25 cellular contexts compared by ENCODE assay signal in the genomic region with DNA sequence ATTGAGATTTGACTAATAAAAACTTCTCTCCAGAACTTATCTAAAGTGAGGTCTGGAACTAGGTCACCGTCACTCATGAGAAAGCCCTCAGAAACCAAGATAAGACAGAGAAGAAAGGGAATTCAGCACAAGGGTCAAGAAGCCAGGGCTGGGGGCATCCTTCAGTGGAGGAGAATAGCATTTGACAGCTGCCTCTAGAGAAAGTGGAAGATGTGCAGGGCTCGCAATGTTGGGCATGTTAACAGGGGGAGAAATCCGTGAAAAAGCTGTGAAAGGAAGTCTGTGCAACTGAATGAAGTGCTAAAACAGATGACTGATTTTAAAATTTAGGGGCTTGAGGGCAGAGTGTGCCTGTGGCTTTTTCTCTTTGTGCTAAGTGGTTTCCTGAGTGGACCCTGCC.
DNase-seq lines count a peak whose midpoint lies in the region; ATAC-seq and TF ChIP-seq lines count a peak whose summit lies in the region.
"Had no signal": no experiment of that assay in that cellular context is flagged by ENCODE, and none has a peak within 500 bp of the region (broad histone marks: within the 10 kb centered on the region; RNA-seq: fewer than 3 reads in every experiment).

No MANE protein-coding gene starts in this region.

- H3K36me3 ChIP-seq in endodermal cell (ENCODE audit: control insufficient read depth, insufficient read depth, low read length) (no peaks in the 10 kb centered on the region), mesodermal cell (ENCODE audit: control insufficient read depth, insufficient read depth, low read length) (no peaks in the 10 kb centered on the region), prostate gland (no peaks in the 10 kb centered on the region)
- H3K36me3 ChIP-seq: SJCRH30 had no signal

- DNase-seq in ELF-1 (ENCODE audit: low read depth, low spot score) (peak; percentile 26), endodermal cell (no peak), retina (peak; percentile 44), CD14-positive monocyte (ENCODE audit: low spot score) (no peak), prostate gland (ENCODE audit: low spot score) (no peak)
- DNase-seq in central memory CD4-positive, alpha-beta T cell: no peak
- DNase-seq: Caco-2; CD4-positive, alpha-beta T cell; DMS 273 treated with DMSO at 0.1 percent for 48 hours; DMS79; EL; GF-D8; HCEC 1CT; NCI-H1092; NCI-H1417 treated with DMSO at 0.1 percent for 48 hours; NCI-H2081; NCI-H2227 treated with DMSO at 0.1 percent for 48 hours; NCI-H526 treated with DMSO at 0.1 percent for 48 hours; PC-9 had no signal

- peaks cover 26% of the 10 kb centered on the region for H3K4me1 Mint-ChIP-seq in endodermal cell
- H3K4me1 Mint-ChIP-seq in CD14-positive monocyte: no peaks in the 10 kb centered on the region

- peak overlapping the region; percentile 81 for H3K27ac ChIP-seq in endodermal cell (ENCODE audit: low read depth, low read length)
- H3K27ac ChIP-seq in mesodermal cell (ENCODE audit: low read depth, low read length, severe bottlenecking): peak overlapping the region; percentile 58
- H3K27ac ChIP-seq in prostate gland: no peak overlapping the region
- H3K27ac ChIP-seq: HL-60, PC-9, SJCRH30 had no signal

- intact Hi-C loops in CD14-positive monocyte (cut with micrococcal nuclease): no loop called here
- intact Hi-C loops in prostate gland (cut with DNase I): no loop called here

- H3K9me3 Mint-ChIP-seq in endodermal cell (no peaks in the 10 kb centered on the region), CD14-positive monocyte (peaks cover 0 to 2% (median 0%) of the 10 kb centered on the region in 7 donors)
- H3K9me3 Mint-ChIP-seq: CD4-positive, alpha-beta T cell had no signal

- no peak for TF ChIP-seq CTCF in endodermal cell (conservative IDR thresholded peaks at IDR 0.05)
- no peak for TF ChIP-seq CTCF in CD14-positive monocyte (IDR thresholded peaks at IDR 0.05)
- no peak for TF ChIP-seq CTCF in prostate gland (IDR thresholded peaks at IDR 0.05)

- 47 to 65% methylated on average over 2 to 3 of the region's 3 CpGs for WGBS in endodermal cell (ENCODE audit: insufficient coverage in 1 of 2, insufficient read length in 1 of 2), 2 experiments
- WGBS in mesodermal cell (ENCODE audit: insufficient coverage in 2 of 2), 2 experiments: 40 to 41% methylated on average over 2 to 3 of the region's 3 CpGs
- WGBS in prostate gland: 71% methylated on average over 3 of the region's 3 CpGs

- no peak for TF ChIP-seq POLR2A in prostate gland (IDR thresholded peaks at IDR 0.05)

- H3K4me3 Mint-ChIP-seq in endodermal cell: no peak overlapping the region
- H3K4me3 Mint-ChIP-seq in CD14-positive monocyte: no peak overlapping the region
- H3K4me3 Mint-ChIP-seq: CD4-positive, alpha-beta T cell; IgD-negative memory B cell had no signal

- no peaks in the 10 kb centered on the region for H3K27me3 ChIP-seq in endodermal cell (ENCODE audit: control insufficient read depth, insufficient read depth, low read length, poor library complexity, severe bottlenecking)
- no peaks in the 10 kb centered on the region for H3K27me3 ChIP-seq in prostate gland (replicated peaks; ENCODE audit: insufficient read depth)
- H3K27me3 ChIP-seq: SJCRH30 had no signal

- H3K9ac ChIP-seq in endodermal cell (ENCODE audit: extremely low read depth, low read length, poor library complexity, severe bottlenecking): no peak overlapping the region

- H3K9me3 ChIP-seq in endodermal cell (ENCODE audit: control insufficient read depth, low read length) (no peaks in the 10 kb centered on the region), mesodermal cell (ENCODE audit: control insufficient read depth, low read length) (no peaks in the 10 kb centered on the region), prostate gland (no peaks in the 10 kb centered on the region)

- ATAC-seq in HG02571 (IDR thresholded peaks at IDR 0.05; ENCODE audit: unreplicated experiment): no peak
- ATAC-seq: Right ventricle myocardium inferior had no signal

- H3K36me3 Mint-ChIP-seq in endodermal cell (ENCODE audit: low read depth): no peaks in the 10 kb centered on the region
- no peaks in the 10 kb centered on the region for H3K36me3 Mint-ChIP-seq in CD14-positive monocyte

- peaks cover 6% of the 10 kb centered on the region for H3K27me3 Mint-ChIP-seq in endodermal cell (ENCODE audit: insufficient read depth)
- H3K27me3 Mint-ChIP-seq in CD14-positive monocyte (ENCODE audit: low read depth in 3 of 3): peaks cover 2 to 9% (median 7%) of the 10 kb centered on the region in 3 donors
- H3K27me3 Mint-ChIP-seq: CD4-positive, alpha-beta T cell had no signal

- H3K27ac Mint-ChIP-seq in endodermal cell: no peak overlapping the region
- no peak overlapping the region for H3K27ac Mint-ChIP-seq in CD14-positive monocyte
- H3K27ac Mint-ChIP-seq: CD4-positive, alpha-beta T cell; IgD-negative memory B cell had no signal

- H3K4me3 ChIP-seq in endodermal cell (ENCODE audit: low read length) (no peak overlapping the region), mesodermal cell (ENCODE audit: extremely low read depth, insufficient read depth, low read length, poor library complexity, severe bottlenecking) (no peak overlapping the region), prostate gland (no peak overlapping the region)
- H3K4me3 ChIP-seq: PC-9, SJCRH30 had no signal

- H3K4me1 ChIP-seq in endodermal cell (ENCODE audit: control insufficient read depth, insufficient read depth, low read length): peaks cover 7% of the 10 kb centered on the region
- H3K4me1 ChIP-seq in mesodermal cell (ENCODE audit: control insufficient read depth, insufficient read depth, low read length, poor library complexity, severe bottlenecking): peaks cover 16% of the 10 kb centered on the region
- H3K4me1 ChIP-seq in prostate gland (replicated peaks): no peaks in the 10 kb centered on the region
- H3K4me1 ChIP-seq: Caco-2 had no signal

Comparison
In these comparisons a context has a peak if more than half of its experiments do, and no peak if none do; other contexts are left out.
1. DNase-seq: peak in ELF-1 (single experiment) and retina (single experiment); none in endodermal cell (single experiment), central memory CD4-positive, alpha-beta T cell (single experiment), CD14-positive monocyte (single experiment) and prostate gland (single experiment).
2. H3K27ac ChIP-seq: peak in endodermal cell (single experiment) and mesodermal cell (single experiment); none in prostate gland (0 of 2).